ENCODE assay signal across 14 cellular contexts in the genomic region with DNA sequence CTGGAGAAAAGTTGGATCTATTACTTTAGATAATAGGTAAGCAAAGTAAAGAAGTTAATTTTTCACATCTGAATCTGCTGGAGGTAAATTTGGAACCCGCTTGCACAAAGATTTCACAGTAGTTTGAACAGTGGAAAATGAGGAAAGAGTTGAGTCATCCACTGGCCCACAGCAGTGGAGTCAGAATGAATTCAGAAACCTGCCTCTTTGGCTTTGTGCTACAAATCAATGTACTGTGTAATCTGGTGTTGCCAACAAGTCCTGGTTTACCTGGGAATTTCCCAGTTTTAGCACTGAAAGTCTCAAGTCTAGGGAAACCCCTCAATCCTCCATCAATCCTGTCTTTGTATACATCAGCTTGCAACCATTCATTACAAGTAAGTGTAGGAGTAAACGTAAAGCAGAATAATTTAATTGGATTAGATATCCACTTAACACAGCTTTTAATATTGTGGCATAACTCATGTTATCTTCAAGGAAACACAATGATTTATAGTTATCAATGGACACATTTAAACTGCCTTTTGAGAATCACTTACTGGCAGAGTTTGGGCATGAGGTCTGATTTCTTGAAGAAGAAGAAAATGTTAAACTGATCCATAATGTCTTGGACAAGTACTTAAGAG.
DNase-seq lines count a peak whose midpoint lies in the region; ATAC-seq and TF ChIP-seq lines count a peak whose summit lies in the region.
"Had no signal": no experiment of that assay in that cellular context is flagged by ENCODE, and none has a peak within 500 bp of the region (broad histone marks: within the 10 kb centered on the region; RNA-seq: fewer than 3 reads in every experiment).

No MANE protein-coding gene starts in this region.

- in situ Hi-C loops in astrocyte of the spinal cord (cut with HindIII; ENCODE audit: low sequenced_read_pairs) = no loop called here

- intact Hi-C loops in MCF 10A (cut with micrococcal nuclease) (loop anchor here (2.0 kb wide), 1 partner anchor 15 kb away; no protein-coding TSS in a partner anchor), breast epithelium (cut with DNase I; ENCODE audit: low total_unique reads) (no loop called here), testis (cut with DNase I; ENCODE audit: low total_unique reads) (no loop called here)

- H3K27me3 ChIP-seq in breast epithelium = no peaks in the 10 kb centered on the region
- H3K27me3 ChIP-seq in SJCRH30 = no peaks in the 10 kb centered on the region
- no peaks in the 10 kb centered on the region for H3K27me3 ChIP-seq in testis
- H3K27me3 ChIP-seq: colonic mucosa, heart right ventricle had no signal

- TF ChIP-seq POLR2A in breast epithelium (IDR thresholded peaks at IDR 0.05) = no peak
- no peak for TF ChIP-seq POLR2A in testis (IDR thresholded peaks at IDR 0.05)

- H3K36me3 Mint-ChIP-seq in MCF 10A (ENCODE audit: insufficient read depth, unreplicated experiment) = no peaks in the 10 kb centered on the region

- no peak overlapping the region for H3K4me3 Mint-ChIP-seq in MCF 10A (ENCODE audit: unreplicated experiment)
- H3K4me3 Mint-ChIP-seq: activated T-helper 17 cell treated with anti-CD3 and anti-CD28 coated beads, Interleukin-2, amount 50 U/mL, for 72 hours had no signal

- BruUV-seq in MCF 10A (replicated peaks; lab: Mats Ljungman, UMichigan) = no TSS peak

- H3K27ac ChIP-seq in breast epithelium (no peak overlapping the region), SJCRH30 (no peak overlapping the region), testis (no peak overlapping the region)
- H3K27ac ChIP-seq: colonic mucosa, heart right ventricle had no signal

- peak; percentile 74 for ATAC-seq in HG03342 (IDR thresholded peaks at IDR 0.05; ENCODE audit: unreplicated experiment)
- ATAC-seq: activated T-helper 17 cell treated with anti-CD3 and anti-CD28 coated beads, Interleukin-2, amount 50 U/mL, for 72 hours; heart right ventricle had no signal

- WGBS in testis, 2 donors = 68 to 69% methylated on average over 2 of the region's 2 CpGs

- H3K4me3 ChIP-seq in breast epithelium (no peak overlapping the region), astrocyte of the spinal cord (ENCODE audit: low read depth, low read length) (no peak overlapping the region), SJCRH30 (no peak overlapping the region), testis (no peak overlapping the region)
- H3K4me3 ChIP-seq: colonic mucosa, heart right ventricle had no signal

- no peaks in the 10 kb centered on the region for H3K27me3 Mint-ChIP-seq in MCF 10A (ENCODE audit: insufficient read depth, unreplicated experiment)

- H3K9me3 ChIP-seq in breast epithelium = peaks cover 0 to 4% of the 10 kb centered on the region in 2 donors
- no peaks in the 10 kb centered on the region for H3K9me3 ChIP-seq in SJCRH30 (replicated peaks)
- H3K9me3 ChIP-seq in testis = no peaks in the 10 kb centered on the region
- H3K9me3 ChIP-seq: colonic mucosa, heart right ventricle had no signal

- H3K4me1 ChIP-seq in breast epithelium (no peaks in the 10 kb centered on the region), SJCRH30 (no peaks in the 10 kb centered on the region), testis (no peaks in the 10 kb centered on the region)
- H3K4me1 ChIP-seq: colonic mucosa, heart right ventricle had no signal

- H3K36me3 ChIP-seq in breast epithelium (no peaks in the 10 kb centered on the region), SJCRH30 (no peaks in the 10 kb centered on the region), testis (ENCODE audit: low read depth, missing control alignments) (no peaks in the 10 kb centered on the region)
- H3K36me3 ChIP-seq: colonic mucosa, heart right ventricle had no signal

- DNase-seq in MCF 10A (ENCODE audit: unreplicated experiment) (peak; percentile 55), breast epithelium (ENCODE audit: low spot score in 2 of 2) (no peak), astrocyte of the spinal cord (ENCODE audit: low read depth, low spot score) (peak; percentile 62), SJCRH30 (no peak), NOMO-1 treated with dmso at 0.1 percent for 144 hours (lab: John Stamatoyannopoulos, UW; ENCODE audit: unreplicated experiment) (no peak), testis (no peak), germinal center (ENCODE audit: low spot score) (no peak)
- DNase-seq: activated CD4-positive, alpha-beta T cell treated with anti-CD3 and anti-CD28 coated beads for 1 hour; colonic mucosa; DMS79; heart right ventricle; SHP77 treated with DMSO at 0.1 percent for 48 hours had no signal

- POLR2A ChIA-PET in MCF 10A (lab: Yijun Ruan, JAX) = interaction anchor here (0.7 kb wide), 2 partner anchors 15 to 24 kb away, joined by 3 read pairs; no protein-coding TSS in a partner anchor

- H3K4me1 Mint-ChIP-seq in MCF 10A (ENCODE audit: insufficient read depth, unreplicated experiment) = peaks cover 7% of the 10 kb centered on the region
- H3K4me1 Mint-ChIP-seq: activated T-helper 17 cell treated with anti-CD3 and anti-CD28 coated beads, Interleukin-2, amount 50 U/mL, for 72 hours had no signal

- H3K27ac Mint-ChIP-seq in MCF 10A (ENCODE audit: low read depth, unreplicated experiment) = no peak overlapping the region
- H3K27ac Mint-ChIP-seq: activated T-helper 17 cell treated with anti-CD3 and anti-CD28 coated beads, Interleukin-2, amount 50 U/mL, for 72 hours had no signal

- CTCF ChIA-PET in MCF 10A (lab: Yijun Ruan, JAX) = no interaction called here

- TF ChIP-seq CTCF in MCF 10A (IDR thresholded peaks at IDR 0.05; ENCODE audit: unreplicated experiment) = no peak
- TF ChIP-seq CTCF in breast epithelium (IDR thresholded peaks at IDR 0.05) = no peak
- TF ChIP-seq CTCF in astrocyte of the spinal cord (IDR thresholded peaks at IDR 0.05; ENCODE audit: low read depth, low read length) = no peak
- TF ChIP-seq CTCF in testis (IDR thresholded peaks at IDR 0.05) = no peak

- no peaks in the 10 kb centered on the region for H3K9me3 Mint-ChIP-seq in MCF 10A (ENCODE audit: unreplicated experiment)

Comparison
In these comparisons a context has a peak if more than half of its experiments do, and no peak if none do; other contexts are left out.
1. DNase-seq: peak in MCF 10A (single experiment) and astrocyte of the spinal cord (single experiment); none in breast epithelium (0 of 2), SJCRH30 (0 of 2), NOMO-1 treated with dmso at 0.1 percent for 144 hours (single experiment), testis (single experiment) and germinal center (single experiment).